In genomic region chr6:43096451-43097097, GRCh38 we compare ENCODE assay signal across 1 cellular context.
TF ChIP-seq lines count a peak whose summit lies in the region.

No MANE protein-coding gene starts in this region.

TF ChIP-seq in K562, 482 proteins besides CTCF, POLR2A, EP300 and RAD21 (continued from another document):
- TF ChIP-seq, protein P1, sequence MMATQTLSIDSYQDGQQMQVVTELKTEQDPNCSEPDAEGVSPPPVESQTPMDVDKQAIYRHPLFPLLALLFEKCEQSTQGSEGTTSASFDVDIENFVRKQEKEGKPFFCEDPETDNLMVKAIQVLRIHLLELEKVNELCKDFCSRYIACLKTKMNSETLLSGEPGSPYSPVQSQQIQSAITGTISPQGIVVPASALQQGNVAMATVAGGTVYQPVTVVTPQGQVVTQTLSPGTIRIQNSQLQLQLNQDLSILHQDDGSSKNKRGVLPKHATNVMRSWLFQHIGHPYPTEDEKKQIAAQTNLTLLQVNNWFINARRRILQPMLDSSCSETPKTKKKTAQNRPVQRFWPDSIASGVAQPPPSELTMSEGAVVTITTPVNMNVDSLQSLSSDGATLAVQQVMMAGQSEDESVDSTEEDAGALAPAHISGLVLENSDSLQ (IDR thresholded peaks at IDR 0.05) = peak; percentile 27; the same call in 1 of the 2 replicates
- TF ChIP-seq GATAD2A (IDR thresholded peaks at IDR 0.05) (0 out of 2 replicates have a peak, but pooled peaks have one; percentile 41), ZNF764 (CRISPR knock-in tag; IDR thresholded peaks at IDR 0.05; ENCODE audit: low read depth) (no peak), ZNF707 (CRISPR knock-in tag; conservative IDR thresholded peaks at IDR 0.05) (no peak)
TF ChIP-seq in K562: peak in this region for 20.
